14 cellular contexts compared by ENCODE assay signal in genomic region chr15:95556866-95557225, GRCh38.
DNase-seq lines count a peak whose midpoint lies in the region; ATAC-seq and TF ChIP-seq lines count a peak whose summit lies in the region.
"Had no signal": no experiment of that assay in that cellular context is flagged by ENCODE, and none has a peak within 500 bp of the region (broad histone marks: within the 10 kb centered on the region; RNA-seq: fewer than 3 reads in every experiment).

No MANE protein-coding gene starts in this region.

- H3K27ac ChIP-seq in SJCRH30 = peak overlapping the region; percentile 55
- H3K27ac ChIP-seq in psoas muscle = peak overlapping the region; percentile 36
- H3K27ac ChIP-seq in esophagus squamous epithelium = peak overlapping the region in 1 of 4 donors; percentile 3
- H3K27ac ChIP-seq: right lobe of liver had no signal

- intact Hi-C loops in psoas muscle (cut with DNase I) = no loop called here
- intact Hi-C loops in esophagus squamous epithelium (cut with DNase I) = no loop called here

- no peak for ATAC-seq in psoas muscle
- ATAC-seq in activated CD4-positive, CD25-positive, alpha-beta regulatory T cell treated with anti-CD3 and anti-CD28 coated beads, Interleukin-2, amount 50 U/mL, for 24 hours = no peak
- ATAC-seq in GM21529 (IDR thresholded peaks at IDR 0.05; ENCODE audit: unreplicated experiment) = no peak
- ATAC-seq: gastrocnemius medialis had no signal

- peak; percentile 14 for DNase-seq in Daoy (ENCODE audit: low read depth)
- DNase-seq in SJCRH30 = no peak
- peak; percentile 21 for DNase-seq in foreskin melanocyte
- no peak for DNase-seq in psoas muscle
- DNase-seq in activated CD4-positive, alpha-beta T cell treated with anti-CD3 and anti-CD28 coated beads, Interleukin-2, amount 50 U/mL, for 4 hours = no peak
- DNase-seq in esophagus squamous epithelium (lab: John Stamatoyannopoulos, UW) = no peak
- DNase-seq: activated CD4-positive, CD25-positive, alpha-beta regulatory T cell; CD4-positive, CD25-positive, alpha-beta regulatory T cell; gastrocnemius medialis; NCI-H2227 treated with DMSO at 0.1 percent for 48 hours; right lobe of liver had no signal

- 72 to 77% (median 73%) methylated on average over 6 of the region's 6 CpGs for WGBS in psoas muscle, 3 donors
- WGBS in esophagus squamous epithelium, 2 donors = 68 to 82% methylated on average over 6 of the region's 6 CpGs

- TF ChIP-seq CTCF in psoas muscle (IDR thresholded peaks at IDR 0.05) (no peak), esophagus squamous epithelium (IDR thresholded peaks at IDR 0.05) (no peak)

- H3K9me3 ChIP-seq in SJCRH30 (replicated peaks) (no peaks in the 10 kb centered on the region), psoas muscle (no peaks in the 10 kb centered on the region), esophagus squamous epithelium (no peaks in the 10 kb centered on the region)
- H3K9me3 ChIP-seq: gastrocnemius medialis, HAP-1, right lobe of liver had no signal

- peaks cover 24% of the 10 kb centered on the region for H3K4me1 ChIP-seq in SJCRH30
- H3K4me1 ChIP-seq in psoas muscle = peaks cover 8% of the 10 kb centered on the region
- peaks cover 0 to 13% (median 5%) of the 10 kb centered on the region in 3 donors for H3K4me1 ChIP-seq in esophagus squamous epithelium
- H3K4me1 ChIP-seq: gastrocnemius medialis, right lobe of liver had no signal

- H3K4me3 ChIP-seq in SJCRH30 = no peak overlapping the region
- no peak overlapping the region for H3K4me3 ChIP-seq in psoas muscle
- H3K4me3 ChIP-seq in esophagus squamous epithelium = no peak overlapping the region
- H3K4me3 ChIP-seq: gastrocnemius medialis, HAP-1, right lobe of liver had no signal

- H3K27me3 ChIP-seq in SJCRH30 (no peaks in the 10 kb centered on the region), psoas muscle (ENCODE audit: insufficient read depth in 3 of 3, low read length in 2 of 3) (peaks cover 0 to 3% (median 0%) of the 10 kb centered on the region in 3 donors), esophagus squamous epithelium (no peaks in the 10 kb centered on the region)
- H3K27me3 ChIP-seq: gastrocnemius medialis, right lobe of liver had no signal

- H3K36me3 ChIP-seq in SJCRH30 = no peaks in the 10 kb centered on the region
- no peaks in the 10 kb centered on the region for H3K36me3 ChIP-seq in psoas muscle (ENCODE audit: insufficient read depth in 1 of 2, low read depth in 1 of 2)
- H3K36me3 ChIP-seq in esophagus squamous epithelium = no peaks in the 10 kb centered on the region
- H3K36me3 ChIP-seq: gastrocnemius medialis, HAP-1, right lobe of liver had no signal

- no peak for TF ChIP-seq POLR2A in esophagus squamous epithelium (IDR thresholded peaks at IDR 0.05)

Comparison
In these comparisons a context has a peak if more than half of its experiments do, and no peak if none do; other contexts are left out.
1. DNase-seq: peak in Daoy (single experiment) and foreskin melanocyte (single experiment); none in SJCRH30 (0 of 2), psoas muscle (0 of 2), activated CD4-positive, alpha-beta T cell treated with anti-CD3 and anti-CD28 coated beads, Interleukin-2, amount 50 U/mL, for 4 hours (0 of 2) and esophagus squamous epithelium (single experiment).